8 cellular contexts compared by ENCODE assay signal in genomic region chr20:57393321-57394086, GRCh38. TPM values are rescaled to one million over a fixed set of nuclear protein-coding genes. Genes with fewer than 3 reads are reported as not detected.
DNase-seq lines count a peak whose midpoint lies in the region; ATAC-seq and TF ChIP-seq lines count a peak whose summit lies in the region.

No MANE protein-coding gene starts in this region.

- H3K9me3 Mint-ChIP-seq in endodermal cell: no peaks in the 10 kb centered on the region

- ATAC-seq in GM18498 (IDR thresholded peaks at IDR 0.05; ENCODE audit: unreplicated experiment): no peak

- H3K36me3 ChIP-seq in H7 (replicated peaks; ENCODE audit: control insufficient read depth, insufficient read depth, low read length) (peaks cover 25% of the 10 kb centered on the region), endodermal cell (ENCODE audit: control insufficient read depth, insufficient read depth, low read length) (peaks cover 26% of the 10 kb centered on the region), rectal smooth muscle tissue (ENCODE audit: control insufficient read depth, insufficient read depth, low read length) (peaks cover 15% of the 10 kb centered on the region), thyroid gland (no peaks in the 10 kb centered on the region)

- H3K36me3 Mint-ChIP-seq in endodermal cell (ENCODE audit: low read depth): peaks cover 36% of the 10 kb centered on the region

- H3K9me3 ChIP-seq in endodermal cell (ENCODE audit: control insufficient read depth, low read length) (no peaks in the 10 kb centered on the region), thyroid gland (no peaks in the 10 kb centered on the region)

- H3K27me3 ChIP-seq in H7 (ENCODE audit: control insufficient read depth, insufficient read depth, low read length) (no peaks in the 10 kb centered on the region), endodermal cell (ENCODE audit: control insufficient read depth, insufficient read depth, low read length, poor library complexity, severe bottlenecking) (peaks cover 16% of the 10 kb centered on the region), rectal smooth muscle tissue (ENCODE audit: control insufficient read depth, insufficient read depth, low read length) (no peaks in the 10 kb centered on the region), thyroid gland (no peaks in the 10 kb centered on the region)

- H3K4me3 ChIP-seq in H7 (ENCODE audit: insufficient read depth, low read depth, low read length) (no peak overlapping the region), endodermal cell (ENCODE audit: low read length) (no peak overlapping the region), rectal smooth muscle tissue (ENCODE audit: low read length) (peak overlapping the region; percentile 83), thyroid gland (replicated peaks in 1 of 3) (no peak overlapping the region)

- TF ChIP-seq CTCF in endodermal cell (conservative IDR thresholded peaks at IDR 0.05) (no peak), thyroid gland (IDR thresholded peaks at IDR 0.05) (no peak)

- H3K27me3 Mint-ChIP-seq in endodermal cell (ENCODE audit: insufficient read depth): peaks cover 14% of the 10 kb centered on the region

- H3K4me1 ChIP-seq in endodermal cell (ENCODE audit: control insufficient read depth, insufficient read depth, low read length) (peaks cover 7% of the 10 kb centered on the region), rectal smooth muscle tissue (ENCODE audit: control insufficient read depth, insufficient read depth, low read length) (peaks cover 60% of the 10 kb centered on the region), thyroid gland (peaks cover 5 to 30% of the 10 kb centered on the region in 2 donors)

- intact Hi-C loops in thyroid gland (cut with DNase I): no loop called here

- no peak overlapping the region for H3K27ac ChIP-seq in endodermal cell (ENCODE audit: low read depth, low read length)
- peak overlapping the region; percentile 90 for H3K27ac ChIP-seq in rectal smooth muscle tissue (ENCODE audit: low read depth, low read length)
- H3K27ac ChIP-seq in thyroid gland: no peak overlapping the region

- 84 to 91% methylated on average over 8 to 14 of the region's 14 CpGs for WGBS in endodermal cell (ENCODE audit: insufficient coverage in 1 of 2, insufficient read length in 1 of 2), 2 experiments
- WGBS in thyroid gland, 2 donors: 91 to 97% methylated on average over 13 to 14 of the region's 14 CpGs

- peak overlapping the region; percentile 81 for H3K27ac Mint-ChIP-seq in endodermal cell

- DNase-seq in H7 (peak; percentile 36), NCI-H510A treated with DMSO at 0.1 percent for 48 hours (lab: John Stamatoyannopoulos, UW) (peak; percentile 95), endodermal cell (no peak), inferior parietal cortex (ENCODE audit: extremely low spot score) (no peak), thyroid gland (no peak), GM19240 (ENCODE audit: insufficient read length, low spot score) (no peak)

- no peak overlapping the region for H3K9ac ChIP-seq in endodermal cell (ENCODE audit: extremely low read depth, low read length, poor library complexity, severe bottlenecking)
- H3K9ac ChIP-seq in rectal smooth muscle tissue (ENCODE audit: low read length): peak overlapping the region; percentile 19

- H3K4me1 Mint-ChIP-seq in endodermal cell: peaks cover 18% of the 10 kb centered on the region

- no peak for TF ChIP-seq POLR2A in thyroid gland (IDR thresholded peaks at IDR 0.05)

- peak overlapping the region; percentile 75 for H3K4me3 Mint-ChIP-seq in endodermal cell

RNA-seq across cellular contexts. Expression of gene RBM38, which starts 2.3 kb away (rescaled TPM):
- 75.6 and 91.7 TPM in 2 replicates for total RNA-seq in H7 (2014; rRNA removed; shearing (Covaris generic))
- total RNA-seq in endodermal cell (10 to 100 TPM; 29.0 to 30.2 TPM), thyroid gland (10 to 100 TPM; 11.0 to 16.0 (median 12.0) TPM)
- polyA plus RNA-seq in endodermal cell (2013, experiment 1 of 2): 58.7 TPM
- polyA plus RNA-seq in endodermal cell (2013, experiment 2 of 2): 59.5 TPM

RNA-seq across cellular contexts. Expression of gene RAE1, which starts 42.4 kb away (rescaled TPM):
- total RNA-seq in H7 (2014; rRNA removed; shearing (Covaris generic)): 48.2 and 53.2 TPM in 2 replicates
- total RNA-seq in endodermal cell (10 to 100 TPM; 41.2 to 43.8 TPM), thyroid gland (10 to 100 TPM; 17.5 to 26.4 (median 22.3) TPM)
- polyA plus RNA-seq in endodermal cell (2013, experiment 1 of 2): 46.4 TPM
- 42.3 TPM for polyA plus RNA-seq in endodermal cell (2013, experiment 2 of 2)

Comparison
In these comparisons a context has a peak if more than half of its experiments do, and no peak if none do; other contexts are left out.
1. DNase-seq: peak in H7 (single experiment) and NCI-H510A treated with DMSO at 0.1 percent for 48 hours (single experiment); none in endodermal cell (single experiment), inferior parietal cortex (single experiment), thyroid gland (0 of 2) and GM19240 (single experiment).